7 cellular contexts compared by ENCODE assay signal in genomic region chr3:50324351-50325144, GRCh38. TPM values are rescaled to one million over a fixed set of nuclear protein-coding genes. Genes with fewer than 3 reads are reported as not detected.
A peak's percentile ranks its signal among the peaks of the same experiment; 100 is the strongest.
DNase-seq lines count a peak whose midpoint lies in the region; ATAC-seq, FAIRE-seq and TF ChIP-seq lines count a peak whose summit lies in the region.

No MANE protein-coding gene starts in this region.

- DNase-seq in GM12891 (ENCODE audit: insufficient read length, low spot score) (no peak), NCI-H146 (lab: John Stamatoyannopoulos, UW) (peak; percentile 74), cerebellar cortex (ENCODE audit: low spot score) (peak; percentile 80), left kidney (ENCODE audit: low read depth, low spot score) (peak; percentile 80)
- DNase-seq in activated CD4-positive, CD25-positive, alpha-beta regulatory T cell (lab: John Stamatoyannopoulos, UW) = peak in 3 of 4 experiments; percentile 30 to 43 (median 35)
- DNase-seq in stimulated activated CD8-positive, alpha-beta memory T cell treated with anti-CD3 and anti-CD28 coated beads, Interleukin-12 subunit alpha, Interleukin-12 subunit beta, amount 100 ng/mL, for 1 hour (ENCODE audit: low read depth) = peak; percentile 30

- peak; percentile 79 for FAIRE-seq in GM12891 (lab: Jason Lieb, UNC)

- TF ChIP-seq POLR2A in GM12891 (IDR thresholded peaks at IDR 0.05; ENCODE audit: low read depth, low read length) = no peak

- ATAC-seq in GM21381 (IDR thresholded peaks at IDR 0.05; ENCODE audit: unreplicated experiment) = no peak

TF ChIP-seq in GM12891, 5 proteins besides CTCF, POLR2A, EP300 and RAD21:
- no peak for TF ChIP-seq POLR2AphosphoS5 (IDR thresholded peaks at IDR 0.05; ENCODE audit: low read depth, low read length)
- no peak for TF ChIP-seq POU2F2 (IDR thresholded peaks at IDR 0.05; ENCODE audit: low read depth, low read length)
- no peak for TF ChIP-seq TAF1 (IDR thresholded peaks at IDR 0.05; ENCODE audit: low read depth, low read length)
- TF ChIP-seq SPI1 (IDR thresholded peaks at IDR 0.05; ENCODE audit: low read depth, low read length) = no peak
- TF ChIP-seq PAX5 (IDR thresholded peaks at IDR 0.05; ENCODE audit: insufficient read depth, low read length, severe bottlenecking) = no peak

RNA-seq across cellular contexts. Expression of gene HYAL2, which starts 2.0 kb away (rescaled TPM):
- 4.8 TPM for polyA plus RNA-seq in GM12891 (2012; ENCODE audit: low read depth, missing spikeins)

RNA-seq across cellular contexts. Expression of gene TUSC2, which starts 3.5 kb away (rescaled TPM):
- 23.8 TPM for polyA plus RNA-seq in GM12891 (2012; ENCODE audit: low read depth, missing spikeins)

RNA-seq across cellular contexts. Expression of gene RASSF1, which starts 16.1 kb away (rescaled TPM):
- polyA plus RNA-seq in GM12891 (2012; ENCODE audit: low read depth, missing spikeins) = 29.0 TPM

RNA-seq across cellular contexts. Expression of gene ZMYND10, which starts 21.0 kb away (rescaled TPM):
- polyA plus RNA-seq in GM12891 (2012; ENCODE audit: low read depth, missing spikeins) = 0.18 TPM

RNA-seq across cellular contexts. Expression of gene HYAL1, which starts 21.2 kb away (rescaled TPM):
- polyA plus RNA-seq in GM12891 (2012; ENCODE audit: low read depth, missing spikeins) = 0.18 TPM
